In the genomic region with DNA sequence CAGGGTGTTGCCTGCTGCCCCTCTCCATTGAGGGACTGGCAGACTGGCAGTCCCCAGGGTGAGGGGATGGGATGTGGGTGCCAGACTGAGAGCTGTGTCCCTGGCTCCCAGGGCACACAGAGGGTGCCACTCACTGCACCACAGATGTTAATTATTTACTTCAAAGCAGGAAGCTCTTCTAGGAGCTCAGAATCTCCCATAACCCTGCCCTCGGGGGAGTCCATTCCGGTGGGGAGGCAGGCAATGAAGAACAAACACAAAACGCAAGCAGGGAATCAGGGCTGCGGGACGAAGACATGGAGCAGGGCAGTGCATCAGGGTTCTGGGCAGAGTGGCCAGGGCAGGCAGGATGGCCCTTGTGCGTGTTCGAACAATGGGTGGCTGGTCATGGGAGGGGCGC, we compare ENCODE assay signal across 2 cellular contexts.
A peak's percentile ranks its signal among the peaks of the same experiment; 100 is the strongest.
TF ChIP-seq lines count a peak whose summit lies in the region.

No MANE protein-coding gene starts in this region.

TF ChIP-seq in HepG2, 621 proteins besides CTCF, POLR2A, EP300 and RAD21:
- TF ChIP-seq, protein P1, sequence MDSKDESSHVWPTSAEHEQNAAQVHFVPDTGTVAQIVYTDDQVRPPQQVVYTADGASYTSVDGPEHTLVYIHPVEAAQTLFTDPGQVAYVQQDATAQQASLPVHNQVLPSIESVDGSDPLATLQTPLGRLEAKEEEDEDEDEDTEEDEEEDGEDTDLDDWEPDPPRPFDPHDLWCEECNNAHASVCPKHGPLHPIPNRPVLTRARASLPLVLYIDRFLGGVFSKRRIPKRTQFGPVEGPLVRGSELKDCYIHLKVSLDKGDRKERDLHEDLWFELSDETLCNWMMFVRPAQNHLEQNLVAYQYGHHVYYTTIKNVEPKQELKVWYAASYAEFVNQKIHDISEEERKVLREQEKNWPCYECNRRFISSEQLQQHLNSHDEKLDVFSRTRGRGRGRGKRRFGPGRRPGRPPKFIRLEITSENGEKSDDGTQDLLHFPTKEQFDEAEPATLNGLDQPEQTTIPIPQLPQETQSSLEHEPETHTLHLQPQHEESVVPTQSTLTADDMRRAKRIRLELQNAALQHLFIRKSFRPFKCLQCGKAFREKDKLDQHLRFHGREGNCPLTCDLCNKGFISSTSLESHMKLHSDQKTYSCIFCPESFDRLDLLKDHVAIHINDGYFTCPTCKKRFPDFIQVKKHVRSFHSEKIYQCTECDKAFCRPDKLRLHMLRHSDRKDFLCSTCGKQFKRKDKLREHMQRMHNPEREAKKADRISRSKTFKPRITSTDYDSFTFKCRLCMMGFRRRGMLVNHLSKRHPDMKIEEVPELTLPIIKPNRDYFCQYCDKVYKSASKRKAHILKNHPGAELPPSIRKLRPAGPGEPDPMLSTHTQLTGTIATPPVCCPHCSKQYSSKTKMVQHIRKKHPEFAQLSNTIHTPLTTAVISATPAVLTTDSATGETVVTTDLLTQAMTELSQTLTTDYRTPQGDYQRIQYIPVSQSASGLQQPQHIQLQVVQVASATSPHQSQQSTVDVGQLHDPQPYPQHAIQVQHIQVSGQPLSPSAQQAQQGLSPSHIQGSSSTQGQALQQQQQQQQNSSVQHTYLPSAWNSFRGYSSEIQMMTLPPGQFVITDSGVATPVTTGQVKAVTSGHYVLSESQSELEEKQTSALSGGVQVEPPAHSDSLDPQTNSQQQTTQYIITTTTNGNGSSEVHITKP (CRISPR knock-in tag; IDR thresholded peaks at IDR 0.05; ENCODE audit: low read depth) = peak; percentile 55; the same call in 1 of the 2 replicates
- TF ChIP-seq ZSCAN9 (CRISPR knock-in tag; IDR thresholded peaks at IDR 0.05; ENCODE audit: borderline replicate concordance) = no peak
TF ChIP-seq in HepG2: peak in this region for 1.

TF ChIP-seq in H1, 55 proteins besides CTCF, POLR2A, EP300 and RAD21:
- TF ChIP-seq KDM4A (IDR thresholded peaks at IDR 0.05; ENCODE audit: low read depth, low read length, severe bottlenecking) = no peak
- TF ChIP-seq CBX5 (IDR thresholded peaks at IDR 0.05; ENCODE audit: low read depth, low read length) = no peak
- TF ChIP-seq KDM1A (IDR thresholded peaks at IDR 0.05; ENCODE audit: borderline replicate concordance, low read length) = no peak
- no peak for TF ChIP-seq RBBP5 (IDR thresholded peaks at IDR 0.05; ENCODE audit: borderline replicate concordance, low read depth, low read length)
- TF ChIP-seq, protein P2, sequence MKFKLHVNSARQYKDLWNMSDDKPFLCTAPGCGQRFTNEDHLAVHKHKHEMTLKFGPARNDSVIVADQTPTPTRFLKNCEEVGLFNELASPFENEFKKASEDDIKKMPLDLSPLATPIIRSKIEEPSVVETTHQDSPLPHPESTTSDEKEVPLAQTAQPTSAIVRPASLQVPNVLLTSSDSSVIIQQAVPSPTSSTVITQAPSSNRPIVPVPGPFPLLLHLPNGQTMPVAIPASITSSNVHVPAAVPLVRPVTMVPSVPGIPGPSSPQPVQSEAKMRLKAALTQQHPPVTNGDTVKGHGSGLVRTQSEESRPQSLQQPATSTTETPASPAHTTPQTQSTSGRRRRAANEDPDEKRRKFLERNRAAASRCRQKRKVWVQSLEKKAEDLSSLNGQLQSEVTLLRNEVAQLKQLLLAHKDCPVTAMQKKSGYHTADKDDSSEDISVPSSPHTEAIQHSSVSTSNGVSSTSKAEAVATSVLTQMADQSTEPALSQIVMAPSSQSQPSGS (IDR thresholded peaks at IDR 0.05; ENCODE audit: low read length) = no peak
- no peak for TF ChIP-seq TCF12 (IDR thresholded peaks at IDR 0.05; ENCODE audit: low read depth, low read length)
- TF ChIP-seq RNF2 (IDR thresholded peaks at IDR 0.05; ENCODE audit: borderline replicate concordance, low read depth, low read length, missing control alignments, poor library complexity, severe bottlenecking) = no peak
- TF ChIP-seq RXRA (IDR thresholded peaks at IDR 0.05; ENCODE audit: insufficient read depth, low read depth, low read length) = no peak
- TF ChIP-seq CBX8 (IDR thresholded peaks at IDR 0.05; ENCODE audit: borderline replicate concordance, low read depth, low read length) = no peak
- no peak for TF ChIP-seq TAF7 (optimal IDR thresholded peaks at IDR 0.05; ENCODE audit: borderline replicate concordance, low read depth, low read length)
- TF ChIP-seq BRCA1 (IDR thresholded peaks at IDR 0.05; ENCODE audit: low read depth, low read length) = no peak
- TF ChIP-seq, protein P3, sequence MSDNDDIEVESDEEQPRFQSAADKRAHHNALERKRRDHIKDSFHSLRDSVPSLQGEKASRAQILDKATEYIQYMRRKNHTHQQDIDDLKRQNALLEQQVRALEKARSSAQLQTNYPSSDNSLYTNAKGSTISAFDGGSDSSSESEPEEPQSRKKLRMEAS (IDR thresholded peaks at IDR 0.05) = no peak
- no peak for TF ChIP-seq CREB1 (IDR thresholded peaks at IDR 0.05)
- no peak for TF ChIP-seq PHF8 (conservative IDR thresholded peaks at IDR 0.05; ENCODE audit: low read depth, low read length)
- no peak for TF ChIP-seq CTBP2 (IDR thresholded peaks at IDR 0.05; ENCODE audit: borderline replicate concordance, insufficient read depth, insufficient read length, low read length)
- no peak for TF ChIP-seq CEBPB (IDR thresholded peaks at IDR 0.05; ENCODE audit: low read depth, low read length)
